ENCODE assay signal across 1 cellular context in genomic region chr7:157389951-157390730, GRCh38.
TF ChIP-seq lines count a peak whose summit lies in the region.

No MANE protein-coding gene starts in this region.

TF ChIP-seq in HepG2, 621 proteins besides CTCF, POLR2A, EP300 and RAD21 (continued from another document):
- TF ChIP-seq TOPORS (CRISPR knock-in tag; IDR thresholded peaks at IDR 0.05) (no peak), ZNF264 (CRISPR knock-in tag; IDR thresholded peaks at IDR 0.05) (no peak), ZNF326 (CRISPR knock-in tag; IDR thresholded peaks at IDR 0.05; ENCODE audit: borderline replicate concordance) (no peak)
